1 cellular context compared by ENCODE assay signal in genomic region chr16:30534368-30535105, GRCh38.
TF ChIP-seq lines count a peak whose summit lies in the region.

Gene ZNF747 (minus strand): TSS chr16:30534858. CDS start chr16:30534679, 179 bp downstream.

TF ChIP-seq in HEK293, 187 proteins besides CTCF, POLR2A, EP300 and RAD21 (continued from another document and continues in another):
- TF ChIP-seq ZBTB11 (tag by site-specific recombination; conservative IDR thresholded peaks at IDR 0.05; ENCODE audit: low read depth) (peak; percentile 96), BCL6B (tag by site-specific recombination; IDR thresholded peaks at IDR 0.05) (no peak), BCL11B (tag by site-specific recombination; IDR thresholded peaks at IDR 0.05; ENCODE audit: low read depth) (peak; percentile 84; the same call in 1 of the 2 replicates), ZNF223 (tag by site-specific recombination; IDR thresholded peaks at IDR 0.05) (no peak), ZNF830 (tag by site-specific recombination; IDR thresholded peaks at IDR 0.05; ENCODE audit: low read depth) (no peak), ZBTB49 (tag by site-specific recombination; IDR thresholded peaks at IDR 0.05; ENCODE audit: low read depth) (no peak), ZNF747 (tag by site-specific recombination; IDR thresholded peaks at IDR 0.05) (no peak), ZNF169 (tag by site-specific recombination; IDR thresholded peaks at IDR 0.05) (no peak), GFI1B (tag by site-specific recombination; IDR thresholded peaks at IDR 0.05) (no peak), ZNF670 (tag by site-specific recombination; IDR thresholded peaks at IDR 0.05; ENCODE audit: low read depth) (no peak), ZNF571 (tag by site-specific recombination; IDR thresholded peaks at IDR 0.05) (no peak), PATZ1 (tag by site-specific recombination; IDR thresholded peaks at IDR 0.05) (peak; percentile 99), ZNF114 (tag by site-specific recombination; IDR thresholded peaks at IDR 0.05) (no peak), ZNF677 (tag by site-specific recombination; IDR thresholded peaks at IDR 0.05) (no peak), ZNF610 (tag by site-specific recombination; IDR thresholded peaks at IDR 0.05; ENCODE audit: borderline replicate concordance) (peak; percentile 82; the same call in 1 of the 2 replicates), ZNF596 (tag by site-specific recombination; IDR thresholded peaks at IDR 0.05) (no peak), ZNF140 (tag by site-specific recombination; IDR thresholded peaks at IDR 0.05) (no peak), SETDB1 (IDR thresholded peaks at IDR 0.05; ENCODE audit: insufficient read length, low read length) (no peak), ZNF2 (tag by site-specific recombination; IDR thresholded peaks at IDR 0.05) (no peak; the same call in 1 of the 2 replicates), ZNF629 (tag by site-specific recombination; IDR thresholded peaks at IDR 0.05) (no peak; the same call in 1 of the 2 replicates), SALL2 (tag by site-specific recombination; IDR thresholded peaks at IDR 0.05; ENCODE audit: borderline replicate concordance) (no peak), ZNF394 (tag by site-specific recombination; IDR thresholded peaks at IDR 0.05; ENCODE audit: borderline replicate concordance) (peak; percentile 69), HOXC10 (CRISPR knock-in tag; IDR thresholded peaks at IDR 0.05) (no peak; the same call in 1 of the 2 replicates), ZBTB1 (tag by site-specific recombination; IDR thresholded peaks at IDR 0.05) (no peak; the same call in 1 of the 2 replicates), KLF1 (tag by site-specific recombination; IDR thresholded peaks at IDR 0.05) (peak; percentile 73), ZNF560 (tag by site-specific recombination; IDR thresholded peaks at IDR 0.05; ENCODE audit: borderline replicate concordance) (no peak), ZNF768 (tag by site-specific recombination; IDR thresholded peaks at IDR 0.05) (no peak), ZNF76 (tag by site-specific recombination; IDR thresholded peaks at IDR 0.05; ENCODE audit: borderline replicate concordance, low read depth) (peak; percentile 92), ZNF23 (tag by site-specific recombination; IDR thresholded peaks at IDR 0.05; ENCODE audit: borderline replicate concordance) (no peak), SP2 (tag by site-specific recombination; IDR thresholded peaks at IDR 0.05) (peak; percentile 91), ZBTB26 (tag by site-specific recombination; optimal IDR thresholded peaks at IDR 0.05) (peak; percentile 93), ZNF19 (tag by site-specific recombination; IDR thresholded peaks at IDR 0.05; ENCODE audit: low read depth) (no peak), ZNF350 (tag by site-specific recombination; IDR thresholded peaks at IDR 0.05) (no peak), ZNF639 (tag by site-specific recombination; IDR thresholded peaks at IDR 0.05) (peak; percentile 83), YY2 (tag by site-specific recombination; IDR thresholded peaks at IDR 0.05) (peak; percentile 93), ZNF341 (tag by site-specific recombination; IDR thresholded peaks at IDR 0.05; ENCODE audit: low read depth) (peak; percentile 83), ZNF37A (tag by site-specific recombination; IDR thresholded peaks at IDR 0.05) (no peak), SP7 (tag by site-specific recombination; IDR thresholded peaks at IDR 0.05) (peak; percentile 72; the same call in 1 of the 2 replicates), WT1 (tag by site-specific recombination; IDR thresholded peaks at IDR 0.05) (peak; percentile 55), KLF7 (tag by site-specific recombination; IDR thresholded peaks at IDR 0.05; ENCODE audit: borderline replicate concordance) (peak; percentile 81; the same call in 1 of the 2 replicates), ZNF837 (tag by site-specific recombination; IDR thresholded peaks at IDR 0.05) (no peak), FEZF1 (tag by site-specific recombination; IDR thresholded peaks at IDR 0.05) (no peak), ZNF449 (tag by site-specific recombination; IDR thresholded peaks at IDR 0.05) (peak; percentile 23; the same call in 1 of the 2 replicates), ZNF26 (tag by site-specific recombination; IDR thresholded peaks at IDR 0.05) (no peak), ZNF354C (tag by site-specific recombination; IDR thresholded peaks at IDR 0.05; ENCODE audit: borderline replicate concordance, low read depth) (no peak), ZNF692 (tag by site-specific recombination; IDR thresholded peaks at IDR 0.05) (peak; percentile 72), ZNF274 (IDR thresholded peaks at IDR 0.05; ENCODE audit: low read length) (no peak), ZNF274 (tag by site-specific recombination; IDR thresholded peaks at IDR 0.05; ENCODE audit: borderline replicate concordance) (no peak), ZFP37 (tag by site-specific recombination; IDR thresholded peaks at IDR 0.05) (0 out of 2 replicates have a peak, but pooled peaks have one; percentile 68)
